In the genomic region with DNA sequence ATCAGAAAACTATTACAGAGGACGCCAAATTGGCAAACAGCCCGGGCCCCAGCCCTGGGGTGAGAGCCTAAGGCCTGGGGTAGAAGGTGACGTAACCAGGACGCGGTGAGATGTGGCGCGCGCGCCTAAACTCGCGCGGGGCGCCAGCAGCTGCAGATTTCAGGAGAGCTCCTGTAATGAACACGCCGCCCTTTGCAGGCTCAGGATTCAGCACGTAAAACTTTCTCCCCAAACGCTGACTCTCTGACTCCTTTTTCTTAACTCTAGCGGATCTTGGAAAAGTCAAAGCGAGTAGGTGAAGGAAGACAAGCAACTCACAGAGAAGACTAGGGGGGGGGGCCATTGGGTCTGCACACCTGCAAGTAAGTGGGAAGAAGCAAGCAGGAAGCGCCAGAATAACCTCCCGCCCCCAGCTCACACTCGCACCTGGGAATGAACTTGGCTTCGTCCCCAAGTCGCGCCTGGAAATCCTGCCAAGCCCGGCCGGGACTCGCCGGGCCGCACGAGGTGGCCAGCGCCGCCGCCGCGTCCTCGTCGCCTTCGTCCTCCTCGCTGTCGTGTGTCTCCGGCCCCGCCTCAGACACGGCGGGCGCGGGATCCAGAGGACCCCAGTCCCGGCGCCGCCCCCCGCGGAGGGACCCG, we compare ENCODE assay signal across 9 cellular contexts. TPM values are rescaled to one million over a fixed set of nuclear protein-coding genes. Genes with fewer than 3 reads are reported as not detected.
DNase-seq lines count a peak whose midpoint lies in the region; ATAC-seq and TF ChIP-seq lines count a peak whose summit lies in the region.
"Had no signal": no experiment of that assay in that cellular context is flagged by ENCODE, and none has a peak within 500 bp of the region (broad histone marks: within the 10 kb centered on the region; RNA-seq: fewer than 3 reads in every experiment).

No MANE protein-coding gene starts in this region.

- POLR2A ChIA-PET in SK-N-SH (lab: Yijun Ruan, JAX): interaction anchor here (0.6 to 1.4 kb wide), 4 partner anchors 16 to 1415 kb away, joined by 3 to 4 read pairs (median 3); no protein-coding TSS in a partner anchor

- no peak overlapping the region for H3K27ac Mint-ChIP-seq in activated T-helper 17 cell treated with anti-CD3 and anti-CD28 coated beads, Interleukin-2, amount 50 U/mL, for 72 hours

- no peak overlapping the region for H2AFZ ChIP-seq in SK-N-SH (ENCODE audit: low read depth)

- TF ChIP-seq CTCF in SK-N-SH (IDR thresholded peaks at IDR 0.05) (no peak), testis (IDR thresholded peaks at IDR 0.05) (no peak)

- H3K9me3 ChIP-seq in HUES64 (ENCODE audit: insufficient read depth, low read depth, low read length) (no peaks in the 10 kb centered on the region), SK-N-SH (no peaks in the 10 kb centered on the region), iPS-18c (ENCODE audit: control insufficient read depth, insufficient read depth, low read length) (no peaks in the 10 kb centered on the region), testis (no peaks in the 10 kb centered on the region)

- no peak for TF ChIP-seq EP300 in SK-N-SH (IDR thresholded peaks at IDR 0.05; ENCODE audit: borderline replicate concordance in 1 of 2, low read depth in 1 of 2, low read length in 1 of 2)

- no peak for TF ChIP-seq POLR2A in testis (IDR thresholded peaks at IDR 0.05)

- H3K9ac ChIP-seq in HUES64 (ENCODE audit: low read depth, low read length): peak overlapping the region; percentile 58
- H3K9ac ChIP-seq in SK-N-SH: no peak overlapping the region

- 6% methylated on average over 53 of the region's 53 CpGs for WGBS in HUES64
- 8% methylated on average over 28 of the region's 53 CpGs for WGBS in SK-N-SH (ENCODE audit: low lambda C conversion rate)
- 1% methylated on average over 19 to 52 of the region's 53 CpGs for WGBS in testis, 2 donors

- H3K4me1 Mint-ChIP-seq in activated T-helper 17 cell treated with anti-CD3 and anti-CD28 coated beads, Interleukin-2, amount 50 U/mL, for 72 hours: no peaks in the 10 kb centered on the region

- no peak for ATAC-seq in activated T-helper 17 cell treated with anti-CD3 and anti-CD28 coated beads, Interleukin-2, amount 50 U/mL, for 72 hours (replicated peaks)

- peaks cover 26% of the 10 kb centered on the region for H3K27me3 Mint-ChIP-seq in activated T-helper 17 cell treated with anti-CD3 and anti-CD28 coated beads, Interleukin-2, amount 50 U/mL, for 72 hours

- H3K4me1 ChIP-seq in HUES64 (ENCODE audit: insufficient read depth, low read length) (no peaks in the 10 kb centered on the region; the same call in 1 of the 2 replicates), SK-N-SH (ENCODE audit: control insufficient read depth in 1 of 2, insufficient read depth in 2 of 2, low read depth in 1 of 2, low read length in 1 of 2) (peaks cover 0 to 17% of the 10 kb centered on the region in 2 experiments; a peak in 2 of 4 replicates), testis (peaks cover 4% of the 10 kb centered on the region)

- TF ChIP-seq RAD21 in SK-N-SH (IDR thresholded peaks at IDR 0.05; ENCODE audit: low read length): no peak

- CTCF ChIA-PET in SK-N-SH (lab: Yijun Ruan, JAX): interaction anchor here (0.6 to 1.5 kb wide), 9 partner anchors 14 to 456 kb away, joined by 3 to 5 read pairs (median 3); no protein-coding TSS in a partner anchor

- H3F3A ChIP-seq in SK-N-SH (replicated peaks; ENCODE audit: insufficient read depth): no peaks in the 10 kb centered on the region

- no peak overlapping the region for H3K4me3 Mint-ChIP-seq in activated T-helper 17 cell treated with anti-CD3 and anti-CD28 coated beads, Interleukin-2, amount 50 U/mL, for 72 hours

- H3K27ac ChIP-seq in HUES64 (ENCODE audit: low read depth, low read length): no peak overlapping the region
- peak overlapping the region in 1 of 2 experiments; percentile 67; a peak in 1 of 4 replicates for H3K27ac ChIP-seq in SK-N-SH (ENCODE audit: low read depth in 2 of 2, low read length in 1 of 2)
- peak overlapping the region; percentile 49 to 59 for H3K27ac ChIP-seq in testis

- peak overlapping the region; percentile 61 for H3K4me3 ChIP-seq in HUES64 (ENCODE audit: low read length)
- H3K4me3 ChIP-seq in SK-N-SH (ENCODE audit: low read depth in 2 of 2, low read length in 1 of 2): peak overlapping the region in 1 of 2 experiments; percentile 52; a peak in 2 of 4 replicates
- H3K4me3 ChIP-seq in iPS-18c (ENCODE audit: insufficient read depth, low read depth, low read length): peak overlapping the region; percentile 66
- H3K4me3 ChIP-seq in testis: peak overlapping the region; percentile 54 to 68

- H3K36me3 ChIP-seq in HUES64 (ENCODE audit: insufficient read depth, low read length) (no peaks in the 10 kb centered on the region), SK-N-SH (replicated peaks in 1 of 2; ENCODE audit: control insufficient read depth in 1 of 2, insufficient read depth in 2 of 2, low read length in 1 of 2) (no peaks in the 10 kb centered on the region), testis (ENCODE audit: low read depth, missing control alignments) (no peaks in the 10 kb centered on the region)

- peak overlapping the region; percentile 52 for H3K4me2 ChIP-seq in SK-N-SH

- peaks cover 3% of the 10 kb centered on the region for H3K9me3 Mint-ChIP-seq in activated T-helper 17 cell treated with anti-CD3 and anti-CD28 coated beads, Interleukin-2, amount 50 U/mL, for 72 hours

- H4K20me1 ChIP-seq in SK-N-SH (ENCODE audit: insufficient read depth): no peaks in the 10 kb centered on the region

- H3K27me3 ChIP-seq in HUES64 (ENCODE audit: insufficient read depth, low read length) (peaks cover 63% of the 10 kb centered on the region), SK-N-SH (ENCODE audit: insufficient read depth) (peaks cover 19% of the 10 kb centered on the region; the same call in 1 of the 2 replicates), testis (no peaks in the 10 kb centered on the region)

- H3K79me2 ChIP-seq in SK-N-SH (ENCODE audit: insufficient read depth): no peaks in the 10 kb centered on the region

- H3K9me2 ChIP-seq in SK-N-SH: no peaks in the 10 kb centered on the region

- no peaks in the 10 kb centered on the region for H3K36me3 Mint-ChIP-seq in activated T-helper 17 cell treated with anti-CD3 and anti-CD28 coated beads, Interleukin-2, amount 50 U/mL, for 72 hours (ENCODE audit: low read depth)

- intact Hi-C loops in testis (cut with DNase I; ENCODE audit: low total_unique reads): no loop called here

- DNase-seq in SK-N-SH (peak; percentile 65), testis (peak; percentile 50), NK-92 (lab: John Stamatoyannopoulos, UW; ENCODE audit: unreplicated experiment) (no peak), NCI-H2107 (lab: John Stamatoyannopoulos, UW) (no peak)
- no peak for DNase-seq in activated T-cell treated with anti-CD3 and anti-CD28 coated beads, Interleukin-2, amount 50 U/mL, for 48 hours

TF ChIP-seq in SK-N-SH, 30 proteins besides CTCF, POLR2A, EP300 and RAD21:
- TF ChIP-seq MXI1 (IDR thresholded peaks at IDR 0.05; ENCODE audit: low read depth, low read length): 0 out of 2 replicates have a peak, but pooled peaks have one; percentile 3
- TF ChIP-seq, protein P1, sequence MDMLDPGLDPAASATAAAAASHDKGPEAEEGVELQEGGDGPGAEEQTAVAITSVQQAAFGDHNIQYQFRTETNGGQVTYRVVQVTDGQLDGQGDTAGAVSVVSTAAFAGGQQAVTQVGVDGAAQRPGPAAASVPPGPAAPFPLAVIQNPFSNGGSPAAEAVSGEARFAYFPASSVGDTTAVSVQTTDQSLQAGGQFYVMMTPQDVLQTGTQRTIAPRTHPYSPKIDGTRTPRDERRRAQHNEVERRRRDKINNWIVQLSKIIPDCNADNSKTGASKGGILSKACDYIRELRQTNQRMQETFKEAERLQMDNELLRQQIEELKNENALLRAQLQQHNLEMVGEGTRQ (IDR thresholded peaks at IDR 0.05; ENCODE audit: borderline replicate concordance, low read depth, low read length): no peak

RNA-seq across cellular contexts. Expression of gene RASEF, which starts 0.8 kb away (rescaled TPM):
- 1.0 TPM for polyA plus RNA-seq in HUES64 (2013, experiment 1 of 2)
- 1.6 TPM for polyA plus RNA-seq in HUES64 (2013, experiment 2 of 2)
- polyA plus RNA-seq in SK-N-SH (2012; rRNA removed): 0.08 TPM in 1 of 2 replicates, not detected in the other
- 0.04 and 0.10 TPM in 2 replicates for polyA plus RNA-seq in SK-N-SH (2012; cell fraction: cytosol; rRNA removed)
- 0.06 and 0.10 TPM in 2 replicates for polyA plus RNA-seq in SK-N-SH (2012; cell fraction: nucleus; rRNA removed)
- 10 to 100 TPM in 1 of 2 donors, 1 to 10 TPM in 1; 9.1 to 10.8 TPM for total RNA-seq in testis
- polyA plus RNA-seq in testis (ENCODE audit: insufficient read depth, low read depth, low replicate concordance): 2.7 TPM
- total RNA-seq in activated T-helper 17 cell treated with anti-CD3 and anti-CD28 coated beads, Interleukin-2, amount 50 U/mL, for 72 hours: not detected
- total RNA-seq: LHCN-M2 had no signal

Comparison
In these comparisons a context has a peak if more than half of its experiments do, and no peak if none do; other contexts are left out.
1. DNase-seq: peak in SK-N-SH (single experiment) and testis (single experiment); none in activated T-cell treated with anti-CD3 and anti-CD28 coated beads, Interleukin-2, amount 50 U/mL, for 48 hours (0 of 2), NK-92 (single experiment) and NCI-H2107 (single experiment).
2. RNA of gene RASEF, which starts 0.8 kb away (total RNA-seq): 9.1 to 10.8 TPM in testis; not detected in activated T-helper 17 cell treated with anti-CD3 and anti-CD28 coated beads, Interleukin-2, amount 50 U/mL, for 72 hours; every median in the first group is over 10 times any median in the second.